8 cellular contexts compared by ENCODE assay signal in genomic region chr16:67158637-67159600, GRCh38. TPM values are rescaled to one million over a fixed set of nuclear protein-coding genes. Genes with fewer than 3 reads are reported as not detected.
DNase-seq lines count a peak whose midpoint lies in the region; ATAC-seq lines count a peak whose summit lies in the region.

No MANE protein-coding gene starts in this region.

- intact Hi-C loops in CD4-positive, alpha-beta memory T cell (cut with micrococcal nuclease), result loop anchor here (1.0 to 2.0 kb wide), 6 partner anchors 9 to 130 kb away; partner anchors contain the start of genes B3GNT9, CBFB, MATCAP1 and PHAF1
- intact Hi-C loops in naive thymus-derived CD4-positive, alpha-beta T cell (cut with micrococcal nuclease), result loop anchor here (1.0 to 2.0 kb wide), 5 partner anchors 50 to 182 kb away; partner anchors contain the start of genes CBFB (in 1 of the 2), FHOD1 (in 1 of the 2) and PHAF1 (in 1 of the 2)

- H3K9me3 Mint-ChIP-seq in CD4-positive, alpha-beta memory T cell, result no peaks in the 10 kb centered on the region
- H3K9me3 Mint-ChIP-seq in naive thymus-derived CD4-positive, alpha-beta T cell, result no peaks in the 10 kb centered on the region

- ATAC-seq in GM19463 (IDR thresholded peaks at IDR 0.05; ENCODE audit: unreplicated experiment), result peak; percentile 38
- peak; percentile 55 for ATAC-seq in naive thymus-derived CD4-positive, alpha-beta T cell

- H3K27ac Mint-ChIP-seq in CD4-positive, alpha-beta memory T cell, result peak overlapping the region; percentile 94 to 100 (median 99)
- peak overlapping the region; percentile 94 to 99 (median 95) for H3K27ac Mint-ChIP-seq in naive thymus-derived CD4-positive, alpha-beta T cell

- H3K36me3 Mint-ChIP-seq in CD4-positive, alpha-beta memory T cell, result peaks cover 4 to 18% of the 10 kb centered on the region in 2 donors
- H3K36me3 Mint-ChIP-seq in naive thymus-derived CD4-positive, alpha-beta T cell, result peaks cover 0 to 47% (median 0%) of the 10 kb centered on the region in 5 donors

- H3K9ac ChIP-seq in HUES48 (ENCODE audit: low read depth, low read length), result no peak overlapping the region
- peak overlapping the region; percentile 56 to 88 (median 83) for H3K9ac ChIP-seq in subcutaneous abdominal adipose tissue (ENCODE audit: low read length in 5 of 5)

- CTCF ChIA-PET in CD4-positive, alpha-beta memory T cell (lab: Charles Lee; ENCODE audit: partially characterized antibody), result interaction anchor here (0.9 to 13.4 kb wide), 10 partner anchors 8 to 188 kb away, joined by 3 to 187 read pairs (median 10); partner anchors contain the start of genes B3GNT9, MATCAP1, NOL3 and TMEM208
- CTCF ChIA-PET in naive thymus-derived CD4-positive, alpha-beta T cell (lab: Charles Lee), result interaction anchor here (0.8 to 1.7 kb wide), 5 partner anchors 11 to 176 kb away, joined by 3 to 9 read pairs (median 4); partner anchors contain the start of genes MATCAP1 and NOL3

- H3K36me3 ChIP-seq in CD4-positive, alpha-beta memory T cell (ENCODE audit: insufficient read depth, low read length), result no peaks in the 10 kb centered on the region
- H3K36me3 ChIP-seq in HUES48 (ENCODE audit: control insufficient read depth, insufficient read depth, low read length) (no peaks in the 10 kb centered on the region), ectodermal cell (ENCODE audit: control insufficient read depth, insufficient read depth, low read length) (no peaks in the 10 kb centered on the region), subcutaneous abdominal adipose tissue (ENCODE audit: control insufficient read depth in 5 of 5, insufficient read depth in 5 of 5, low read length in 5 of 5) (peaks cover 0 to 3% (median 0%) of the 10 kb centered on the region in 5 donors)
- peaks cover 0 to 3% (median 0%) of the 10 kb centered on the region in 3 experiments for H3K36me3 ChIP-seq in naive thymus-derived CD4-positive, alpha-beta T cell (ENCODE audit: control insufficient read depth in 2 of 3, insufficient read depth in 3 of 3, low read length in 3 of 3)

- 5% methylated on average over 34 of the region's 34 CpGs for WGBS in ectodermal cell, 2 experiments

- no peaks in the 10 kb centered on the region for H3K9me3 ChIP-seq in CD4-positive, alpha-beta memory T cell (ENCODE audit: control insufficient read depth in 1 of 2, low read length in 2 of 2)
- H3K9me3 ChIP-seq in HUES48 (ENCODE audit: control insufficient read depth, insufficient read depth, low read length) (no peaks in the 10 kb centered on the region; the same call in 1 of the 2 replicates), ectodermal cell (ENCODE audit: control insufficient read depth, low read length) (no peaks in the 10 kb centered on the region), subcutaneous abdominal adipose tissue (ENCODE audit: control insufficient read depth in 5 of 5, low read length in 5 of 5) (no peaks in the 10 kb centered on the region)
- H3K9me3 ChIP-seq in naive thymus-derived CD4-positive, alpha-beta T cell (ENCODE audit: control insufficient read depth in 2 of 3, low read length in 3 of 3), result no peaks in the 10 kb centered on the region

- peaks cover 79% of the 10 kb centered on the region for H3K4me1 ChIP-seq in CD4-positive, alpha-beta memory T cell (ENCODE audit: insufficient read depth, low read length)
- peaks cover 13% of the 10 kb centered on the region; the same call in 1 of the 2 replicates for H3K4me1 ChIP-seq in HUES48 (ENCODE audit: control insufficient read depth, insufficient read depth, low read length)
- H3K4me1 ChIP-seq in ectodermal cell (ENCODE audit: control insufficient read depth, insufficient read depth, low read length), result peaks cover 14% of the 10 kb centered on the region
- H3K4me1 ChIP-seq in naive thymus-derived CD4-positive, alpha-beta T cell (ENCODE audit: control insufficient read depth in 2 of 2, insufficient read depth in 2 of 2, low read length in 2 of 2), result peaks cover 49 to 52% of the 10 kb centered on the region in 2 donors
- peaks cover 0 to 63% (median 47%) of the 10 kb centered on the region in 5 donors for H3K4me1 ChIP-seq in subcutaneous abdominal adipose tissue (ENCODE audit: control insufficient read depth in 5 of 5, insufficient read depth in 5 of 5, low read length in 5 of 5)

- H3K4me3 ChIP-seq in CD4-positive, alpha-beta memory T cell (ENCODE audit: low read length in 2 of 2), result peak overlapping the region; percentile 64 to 95
- peak overlapping the region; percentile 73 for H3K4me3 ChIP-seq in HUES48 (ENCODE audit: low read depth, low read length)
- H3K4me3 ChIP-seq in ectodermal cell (ENCODE audit: insufficient read depth, low read depth, low read length), result peak overlapping the region; percentile 54
- peak overlapping the region; percentile 78 for H3K4me3 ChIP-seq in naive thymus-derived CD4-positive, alpha-beta T cell (ENCODE audit: low read length)
- H3K4me3 ChIP-seq in subcutaneous abdominal adipose tissue (ENCODE audit: low read depth in 1 of 5, low read length in 5 of 5), result peak overlapping the region; percentile 59 to 94 (median 89)

- POLR2A ChIA-PET in CD4-positive, alpha-beta memory T cell (lab: Charles Lee; ENCODE audit: partially characterized antibody), result interaction anchor here (0.6 to 13.1 kb wide), 25 partner anchors 6 to 555 kb away, joined by 3 to 320 read pairs (median 7); partner anchors contain the start of genes ATP6V0D1, B3GNT9, CBFB and CIAO2B
- POLR2A ChIA-PET in naive thymus-derived CD4-positive, alpha-beta T cell (lab: Charles Lee), result interaction anchor here (0.6 to 4.6 kb wide), 12 partner anchors 8 to 175 kb away, joined by 3 to 31 read pairs (median 5); partner anchors contain the start of genes B3GNT9, E2F4, FHOD1 and MATCAP1

- DNase-seq in CD4-positive, alpha-beta memory T cell, result peak; percentile 86 to 91 (median 88)
- peak; percentile 57 to 70 for DNase-seq in activated CD4-positive, alpha-beta T cell treated with anti-CD3 and anti-CD28 coated beads for 24 hours (ENCODE audit: low read depth in 2 of 2)
- DNase-seq in naive thymus-derived CD4-positive, alpha-beta T cell, result peak in 8 of 9 donors; percentile 58 to 85 (median 72)
- DNase-seq in NCI-H226, result no peak

- H3K4me3 Mint-ChIP-seq in CD4-positive, alpha-beta memory T cell, result peak overlapping the region; percentile 92 to 96 (median 94)
- H3K4me3 Mint-ChIP-seq in naive thymus-derived CD4-positive, alpha-beta T cell, result peak overlapping the region; percentile 76 to 93 (median 87)

- H3K27me3 Mint-ChIP-seq in CD4-positive, alpha-beta memory T cell, result peaks cover 3% of the 10 kb centered on the region in 2 donors
- H3K27me3 Mint-ChIP-seq in naive thymus-derived CD4-positive, alpha-beta T cell, result peaks cover under 1 to 11% (median 9%) of the 10 kb centered on the region in 5 donors

- peaks cover 7% of the 10 kb centered on the region for H3K27me3 ChIP-seq in CD4-positive, alpha-beta memory T cell (ENCODE audit: insufficient read depth, low read length)
- peaks cover 99% of the 10 kb centered on the region for H3K27me3 ChIP-seq in HUES48 (ENCODE audit: control insufficient read depth, insufficient read depth, low read length)
- H3K27me3 ChIP-seq in ectodermal cell (ENCODE audit: control insufficient read depth, insufficient read depth, low read length, poor library complexity, severe bottlenecking), result peaks cover 100% of the 10 kb centered on the region
- H3K27me3 ChIP-seq in naive thymus-derived CD4-positive, alpha-beta T cell (ENCODE audit: control insufficient read depth in 2 of 2, insufficient read depth in 2 of 2, low read length in 2 of 2), result peaks cover 0 to 12% of the 10 kb centered on the region in 2 donors
- H3K27me3 ChIP-seq in subcutaneous abdominal adipose tissue (ENCODE audit: control insufficient read depth in 5 of 5, insufficient read depth in 4 of 5, low read length in 5 of 5), result peaks cover 0 to 14% (median 0%) of the 10 kb centered on the region in 5 donors

- peaks cover 36 to 73% (median 52%) of the 10 kb centered on the region in 4 donors for H3K4me1 Mint-ChIP-seq in CD4-positive, alpha-beta memory T cell
- H3K4me1 Mint-ChIP-seq in naive thymus-derived CD4-positive, alpha-beta T cell, result peaks cover 27 to 65% (median 52%) of the 10 kb centered on the region in 7 donors

- H3K27ac ChIP-seq in CD4-positive, alpha-beta memory T cell (ENCODE audit: low read depth, low read length), result peak overlapping the region; percentile 97
- H3K27ac ChIP-seq in HUES48 (ENCODE audit: low read depth, low read length) (no peak overlapping the region), ectodermal cell (ENCODE audit: insufficient read depth, low read depth, low read length, poor library complexity, severe bottlenecking) (no peak overlapping the region), subcutaneous abdominal adipose tissue (ENCODE audit: low read depth, low read length) (no peak overlapping the region)
- peak overlapping the region; percentile 94 for H3K27ac ChIP-seq in naive thymus-derived CD4-positive, alpha-beta T cell (ENCODE audit: low read depth, low read length)

RNA-seq across cellular contexts. Expression of gene TRADD, which starts 0.8 kb away (rescaled TPM):
- total RNA-seq in CD4-positive, alpha-beta memory T cell, result 100 to 1,000 TPM; 161 to 173 TPM
- polyA plus RNA-seq in CD4-positive, alpha-beta memory T cell, result 100 to 1,000 TPM; 221 to 285 TPM
- polyA plus RNA-seq in ectodermal cell (2013, experiment 1 of 4), result 0.37 TPM
- 0.52 TPM for polyA plus RNA-seq in ectodermal cell (2013, experiment 2 of 4)
- 0.69 TPM for polyA plus RNA-seq in ectodermal cell (2013, experiment 3 of 4)
- polyA plus RNA-seq in ectodermal cell (2013, experiment 4 of 4), result 0.65 TPM
- 10 to 100 TPM; 47.0 to 92.8 (median 52.8) TPM for total RNA-seq in naive thymus-derived CD4-positive, alpha-beta T cell
- polyA plus RNA-seq in naive thymus-derived CD4-positive, alpha-beta T cell, result 10 to 100 TPM; 69.8 to 71.1 TPM

RNA-seq across cellular contexts. Expression of gene FBXL8, which starts 0.8 kb away (rescaled TPM):
- 10 to 100 TPM; 69.9 to 76.2 TPM for total RNA-seq in CD4-positive, alpha-beta memory T cell
- 10 to 100 TPM; 19.2 to 26.5 TPM for polyA plus RNA-seq in CD4-positive, alpha-beta memory T cell
- 0.70 TPM for polyA plus RNA-seq in ectodermal cell (2013, experiment 1 of 4)
- 0.21 TPM for polyA plus RNA-seq in ectodermal cell (2013, experiment 2 of 4)
- polyA plus RNA-seq in ectodermal cell (2013, experiment 3 of 4), result not detected
- 0.20 TPM for polyA plus RNA-seq in ectodermal cell (2013, experiment 4 of 4)
- total RNA-seq in naive thymus-derived CD4-positive, alpha-beta T cell, result 10 to 100 TPM in 2 of 5 experiments, 1 to 10 TPM in 3; 8.7 to 84.7 (median 9.7) TPM
- polyA plus RNA-seq in naive thymus-derived CD4-positive, alpha-beta T cell, result 1 to 10 TPM; 5.2 to 7.8 TPM

RNA-seq across cellular contexts. Expression of gene HSF4, which starts 5.6 kb away (rescaled TPM):
- 10 to 100 TPM; 93.6 to 98.7 TPM for total RNA-seq in CD4-positive, alpha-beta memory T cell
- polyA plus RNA-seq in CD4-positive, alpha-beta memory T cell, result under 1 TPM in 1 of 2 donors, not detected in 1; 0.37 TPM
- polyA plus RNA-seq in ectodermal cell (2013, experiment 1 of 4), result not detected
- not detected for polyA plus RNA-seq in ectodermal cell (2013, experiment 2 of 4)
- 1.6 TPM for polyA plus RNA-seq in ectodermal cell (2013, experiment 3 of 4)
- 0.53 TPM for polyA plus RNA-seq in ectodermal cell (2013, experiment 4 of 4)
- 100 to 1,000 TPM in 1 of 5 experiments, 10 to 100 TPM in 2, 1 to 10 TPM in 2; 9.9 to 150 (median 15.5) TPM for total RNA-seq in naive thymus-derived CD4-positive, alpha-beta T cell
- not detected for polyA plus RNA-seq in naive thymus-derived CD4-positive, alpha-beta T cell

RNA-seq across cellular contexts. Expression of gene B3GNT9, which starts 8.1 kb away (rescaled TPM):
- total RNA-seq in CD4-positive, alpha-beta memory T cell, result 10 to 100 TPM; 10.0 to 10.4 TPM
- polyA plus RNA-seq in CD4-positive, alpha-beta memory T cell, result 10 to 100 TPM; 10.0 to 11.8 TPM
- 2.8 TPM for polyA plus RNA-seq in ectodermal cell (2013, experiment 1 of 4)
- polyA plus RNA-seq in ectodermal cell (2013, experiment 2 of 4), result 4.2 TPM
- polyA plus RNA-seq in ectodermal cell (2013, experiment 3 of 4), result 4.0 TPM
- 4.7 TPM for polyA plus RNA-seq in ectodermal cell (2013, experiment 4 of 4)
- 10 to 100 TPM in 1 of 5 experiments, 1 to 10 TPM in 4; 1.9 to 13.2 (median 2.7) TPM for total RNA-seq in naive thymus-derived CD4-positive, alpha-beta T cell
- polyA plus RNA-seq in naive thymus-derived CD4-positive, alpha-beta T cell, result 1 to 10 TPM in 1 of 2 donors, under 1 TPM in 1; 0.78 to 2.4 TPM

RNA-seq across cellular contexts. Expression of gene NOL3, which starts 11.4 kb away (rescaled TPM):
- total RNA-seq in CD4-positive, alpha-beta memory T cell, result 10 to 100 TPM in 1 of 2 experiments, 1 to 10 TPM in 1; 9.6 to 12.5 TPM
- polyA plus RNA-seq in CD4-positive, alpha-beta memory T cell, result 1 to 10 TPM; 1.3 to 1.7 TPM
- 13.2 TPM for polyA plus RNA-seq in ectodermal cell (2013, experiment 1 of 4)
- 8.1 TPM for polyA plus RNA-seq in ectodermal cell (2013, experiment 2 of 4)
- 7.0 TPM for polyA plus RNA-seq in ectodermal cell (2013, experiment 3 of 4)
- 7.3 TPM for polyA plus RNA-seq in ectodermal cell (2013, experiment 4 of 4)
- total RNA-seq in naive thymus-derived CD4-positive, alpha-beta T cell, result 10 to 100 TPM in 1 of 5 experiments, 1 to 10 TPM in 3, under 1 TPM in 1; 0.89 to 66.0 (median 1.8) TPM
- not detected for polyA plus RNA-seq in naive thymus-derived CD4-positive, alpha-beta T cell

Comparison
In these comparisons a context has a peak if more than half of its experiments do, and no peak if none do; other contexts are left out.
1. H3K27ac ChIP-seq: peak in CD4-positive, alpha-beta memory T cell (single experiment) and naive thymus-derived CD4-positive, alpha-beta T cell (single experiment); none in HUES48 (single experiment), ectodermal cell (single experiment) and subcutaneous abdominal adipose tissue (single experiment).
2. Peak in every context shown above with its lines, with median percentiles within 50 percentile points of each other: H3K4me3 ChIP-seq.